27 cellular contexts compared by ENCODE assay signal in the genomic region with DNA sequence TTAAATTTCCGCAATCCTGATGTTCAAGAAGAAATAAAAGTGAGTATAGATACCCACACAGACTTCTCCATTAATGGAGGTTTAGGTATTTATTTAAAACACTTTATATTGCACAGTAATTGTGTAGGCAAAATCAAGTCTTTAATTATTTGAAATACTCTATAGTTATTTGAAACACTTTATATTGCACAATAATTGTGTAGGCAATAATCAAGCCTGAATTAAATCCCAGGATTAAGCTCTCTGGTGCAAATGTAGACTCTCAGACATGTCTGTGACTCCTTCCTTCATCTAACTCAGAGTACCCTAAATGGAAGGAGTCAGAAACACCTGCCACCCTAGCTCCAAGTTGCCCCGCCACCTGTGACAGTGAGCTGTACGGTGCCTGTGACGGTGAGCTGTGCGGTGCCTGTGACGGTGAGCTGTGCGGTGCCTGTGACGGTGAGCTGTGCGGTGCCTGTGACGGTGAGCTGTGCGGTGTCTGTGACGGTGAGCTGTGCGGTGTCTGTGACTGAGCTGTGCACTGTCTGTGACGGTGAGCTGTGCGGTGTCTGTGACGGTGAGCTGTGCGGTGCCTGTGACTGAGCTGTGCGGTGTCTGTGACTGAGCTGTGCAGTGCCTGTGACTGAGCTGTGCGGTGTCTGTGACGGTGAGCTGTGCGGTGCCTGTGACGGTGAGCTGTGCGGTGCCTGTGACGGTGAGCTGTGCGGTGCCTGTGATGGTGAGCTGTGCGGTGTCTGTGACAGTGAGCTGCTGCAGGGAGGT. TPM values are rescaled to one million over a fixed set of nuclear protein-coding genes. Genes with fewer than 3 reads are reported as not detected.
A peak's percentile ranks its signal among the peaks of the same experiment; 100 is the strongest.
DNase-seq lines count a peak whose midpoint lies in the region; ATAC-seq, FAIRE-seq and TF ChIP-seq lines count a peak whose summit lies in the region.
"Had no signal": no experiment of that assay in that cellular context is flagged by ENCODE, and none has a peak within 500 bp of the region (broad histone marks: within the 10 kb centered on the region; RNA-seq: fewer than 3 reads in every experiment).

No MANE protein-coding gene starts in this region.

- no CpG with 5 or more reads among the region's 26 CpGs for WGBS in trophoblast cell (ENCODE audit: extremely low coverage, insufficient coverage, insufficient read length)
- WGBS in heart right ventricle, 2 donors, result 95 to 96% methylated on average over 26 of the region's 26 CpGs

- H3K9ac ChIP-seq in trophoblast cell (ENCODE audit: low read length), result no peak overlapping the region
- H3K9ac ChIP-seq: SK-N-SH had no signal

- H3K4me3 Mint-ChIP-seq in naive thymus-derived CD4-positive, alpha-beta T cell, result no peak overlapping the region
- H3K4me3 Mint-ChIP-seq in natural killer cell treated with Interleukin-12 subunit alpha and Interleukin-12 subunit beta and Interleukin-15 and Interleukin-18, amount 100 ng/mL, for 72 hours, result no peak overlapping the region
- H3K4me3 Mint-ChIP-seq: CD8-positive, alpha-beta T cell had no signal

- peaks cover 0 to 14% (median 0%) of the 10 kb centered on the region in 5 donors for H3K27me3 Mint-ChIP-seq in naive thymus-derived CD4-positive, alpha-beta T cell
- peaks cover 12 to 32% of the 10 kb centered on the region in 2 donors for H3K27me3 Mint-ChIP-seq in natural killer cell treated with Interleukin-12 subunit alpha and Interleukin-12 subunit beta and Interleukin-15 and Interleukin-18, amount 100 ng/mL, for 72 hours

- DNase-seq in HTR-8/SVneo (ENCODE audit: insufficient read length, low spot score) (no peak), kidney tubule cell (ENCODE audit: low spot score) (peak; percentile 71), trophoblast cell (no peak), heart right ventricle (no peak)
- no peak for DNase-seq in naive thymus-derived CD4-positive, alpha-beta T cell
- no peak for DNase-seq in natural killer cell treated with Interleukin-12 subunit alpha and Interleukin-12 subunit beta and Interleukin-15 and Interleukin-18, amount 100 ng/mL, for 72 hours (ENCODE audit: low spot score)
- DNase-seq: Calu3; CD8-positive, alpha-beta T cell; DMS153; DND-41; HCEC 1CT; KBM-7; MV-4-11; NCI-H1105; NCI-H1436 treated with DMSO at 0.1 percent for 48 hours; NCI-H1930; NCI-H446 treated with DMSO at 0.1 percent for 48 hours; NCI-H526; SK-N-SH; SW 1271 had no signal

- no peaks in the 10 kb centered on the region for H3K9me3 ChIP-seq in trophoblast cell (ENCODE audit: insufficient read depth, low read depth, low read length)
- no peaks in the 10 kb centered on the region for H3K9me3 ChIP-seq in naive thymus-derived CD4-positive, alpha-beta T cell (ENCODE audit: control insufficient read depth in 2 of 3, low read length in 3 of 3)
- no peaks in the 10 kb centered on the region for H3K9me3 ChIP-seq in heart right ventricle
- H3K9me3 ChIP-seq: SK-N-SH had no signal

- H3K27ac Mint-ChIP-seq in naive thymus-derived CD4-positive, alpha-beta T cell, result no peak overlapping the region
- H3K27ac Mint-ChIP-seq in natural killer cell treated with Interleukin-12 subunit alpha and Interleukin-12 subunit beta and Interleukin-15 and Interleukin-18, amount 100 ng/mL, for 72 hours, result no peak overlapping the region
- H3K27ac Mint-ChIP-seq: CD8-positive, alpha-beta T cell had no signal

- no peak overlapping the region for H3K4me2 ChIP-seq in trophoblast cell (ENCODE audit: low read length)
- H3K4me2 ChIP-seq: SK-N-SH had no signal

- H2BK120ac ChIP-seq in trophoblast cell (ENCODE audit: insufficient read depth, low read length, poor library complexity), result no peak overlapping the region

- H3K4ac ChIP-seq in trophoblast cell (ENCODE audit: low read depth, low read length), result no peak overlapping the region

- TF ChIP-seq CTCF in VCaP (conservative IDR thresholded peaks at IDR 0.05) (no peak), heart right ventricle (IDR thresholded peaks at IDR 0.05) (no peak)

- peaks cover 0 to 17% (median 3%) of the 10 kb centered on the region in 5 donors for H3K36me3 Mint-ChIP-seq in naive thymus-derived CD4-positive, alpha-beta T cell
- no peaks in the 10 kb centered on the region for H3K36me3 Mint-ChIP-seq in natural killer cell treated with Interleukin-12 subunit alpha and Interleukin-12 subunit beta and Interleukin-15 and Interleukin-18, amount 100 ng/mL, for 72 hours
- H3K36me3 Mint-ChIP-seq: CD8-positive, alpha-beta T cell had no signal

- no peak for ATAC-seq in naive thymus-derived CD4-positive, alpha-beta T cell
- no peak for ATAC-seq in heart right ventricle
- no peak for ATAC-seq in natural killer cell treated with Interleukin-12 subunit alpha and Interleukin-12 subunit beta and Interleukin-15 and Interleukin-18, amount 100 ng/mL, for 72 hours
- ATAC-seq: CD8-positive, alpha-beta T cell had no signal

- peak; percentile 63 for FAIRE-seq in HTR-8/SVneo (lab: Jason Lieb, UNC)
- FAIRE-seq: GM12892, H1 had no signal

- H4K12ac ChIP-seq in trophoblast cell (ENCODE audit: low read depth, low read length), result no peak overlapping the region

- intact Hi-C loops in naive thymus-derived CD4-positive, alpha-beta T cell (cut with micrococcal nuclease), result no loop called here
- intact Hi-C loops in heart right ventricle (cut with DNase I), result no loop called here

- H3K36me3 ChIP-seq in trophoblast cell (ENCODE audit: control insufficient read depth in 1 of 2, insufficient read depth in 2 of 2, low read length in 2 of 2), result no peaks in the 10 kb centered on the region
- H3K36me3 ChIP-seq in naive thymus-derived CD4-positive, alpha-beta T cell (ENCODE audit: control insufficient read depth in 2 of 3, insufficient read depth in 3 of 3, low read length in 3 of 3), result no peaks in the 10 kb centered on the region
- H3K36me3 ChIP-seq in heart right ventricle, result no peaks in the 10 kb centered on the region

- no peak overlapping the region for H3K14ac ChIP-seq in trophoblast cell (ENCODE audit: low read length)

- no peak overlapping the region for H3K18ac ChIP-seq in trophoblast cell (ENCODE audit: low read length)

- H3K4me1 ChIP-seq in trophoblast cell (ENCODE audit: control insufficient read depth in 1 of 2, insufficient read depth in 2 of 2, low read length in 2 of 2) (no peaks in the 10 kb centered on the region), heart right ventricle (peaks cover 0 to 2% (median 0%) of the 10 kb centered on the region in 9 donors)
- H3K4me1 ChIP-seq in naive thymus-derived CD4-positive, alpha-beta T cell (ENCODE audit: control insufficient read depth in 2 of 2, insufficient read depth in 2 of 2, low read length in 2 of 2), result no peaks in the 10 kb centered on the region

- no peaks in the 10 kb centered on the region for H3K27me3 ChIP-seq in trophoblast cell (ENCODE audit: insufficient read depth, low read length)
- no peaks in the 10 kb centered on the region for H3K27me3 ChIP-seq in naive thymus-derived CD4-positive, alpha-beta T cell (ENCODE audit: control insufficient read depth in 2 of 2, insufficient read depth in 2 of 2, low read length in 2 of 2)
- H3K27me3 ChIP-seq in heart right ventricle, result no peaks in the 10 kb centered on the region

- H2BK5ac ChIP-seq in trophoblast cell (ENCODE audit: low read depth, low read length, poor library complexity), result no peak overlapping the region

- no peak overlapping the region for H2BK12ac ChIP-seq in trophoblast cell (ENCODE audit: low read length)

- CTCF ChIA-PET in naive thymus-derived CD4-positive, alpha-beta T cell (lab: Charles Lee), result interaction anchor here (0.5 kb wide), 1 partner anchor 221 kb away, joined by 5 read pairs; no protein-coding TSS in a partner anchor

- H3K79me2 ChIP-seq in trophoblast cell (ENCODE audit: control insufficient read depth, insufficient read depth, low read length, poor library complexity), result no peaks in the 10 kb centered on the region

- H3K79me1 ChIP-seq in trophoblast cell (ENCODE audit: low read length), result no peaks in the 10 kb centered on the region

- no peak overlapping the region for H4K91ac ChIP-seq in trophoblast cell (ENCODE audit: low read depth, low read length)

- no peaks in the 10 kb centered on the region for H3K4me1 Mint-ChIP-seq in naive thymus-derived CD4-positive, alpha-beta T cell
- no peaks in the 10 kb centered on the region for H3K4me1 Mint-ChIP-seq in natural killer cell treated with Interleukin-12 subunit alpha and Interleukin-12 subunit beta and Interleukin-15 and Interleukin-18, amount 100 ng/mL, for 72 hours (ENCODE audit: low read depth in 2 of 2)

- peak overlapping the region; percentile 95 for H3K27ac ChIP-seq in VCaP
- no peak overlapping the region for H3K27ac ChIP-seq in trophoblast cell (ENCODE audit: low read depth, low read length)
- H3K27ac ChIP-seq in naive thymus-derived CD4-positive, alpha-beta T cell (ENCODE audit: low read depth, low read length), result no peak overlapping the region
- H3K27ac ChIP-seq in heart right ventricle, result no peak overlapping the region
- H3K27ac ChIP-seq: C4-2B had no signal

- POLR2A ChIA-PET in naive thymus-derived CD4-positive, alpha-beta T cell (lab: Charles Lee), result no interaction called here

- no peak overlapping the region for H3K23ac ChIP-seq in trophoblast cell (ENCODE audit: low read length)

- no peaks in the 10 kb centered on the region for H3K9me3 Mint-ChIP-seq in naive thymus-derived CD4-positive, alpha-beta T cell
- H3K9me3 Mint-ChIP-seq in natural killer cell treated with Interleukin-12 subunit alpha and Interleukin-12 subunit beta and Interleukin-15 and Interleukin-18, amount 100 ng/mL, for 72 hours, result no peaks in the 10 kb centered on the region
- H3K9me3 Mint-ChIP-seq: CD8-positive, alpha-beta T cell had no signal

- no peak overlapping the region for H2AFZ ChIP-seq in trophoblast cell (ENCODE audit: insufficient read depth, low read length, poor library complexity)

- H4K8ac ChIP-seq in trophoblast cell (ENCODE audit: low read depth, low read length), result no peak overlapping the region

- no peak overlapping the region for H2AK5ac ChIP-seq in trophoblast cell (ENCODE audit: low read length)

- peak overlapping the region; percentile 56 for H3K4me3 ChIP-seq in trophoblast cell (ENCODE audit: low read depth, low read length)
- no peak overlapping the region for H3K4me3 ChIP-seq in naive thymus-derived CD4-positive, alpha-beta T cell (ENCODE audit: low read length)
- no peak overlapping the region for H3K4me3 ChIP-seq in heart right ventricle

RNA-seq across cellular contexts. Expression of a gene that starts 11.0 kb away (rescaled TPM):
- 0.25 and 0.30 TPM in 2 replicates for polyA plus RNA-seq in trophoblast cell (2013)
- 1 to 10 TPM in 2 of 5 experiments, under 1 TPM in 2, not detected in 1; 0.32 to 1.2 (median 0.78) TPM for total RNA-seq in naive thymus-derived CD4-positive, alpha-beta T cell
- under 1 TPM; 0.28 to 0.95 TPM for polyA plus RNA-seq in naive thymus-derived CD4-positive, alpha-beta T cell
- total RNA-seq in heart right ventricle, result under 1 TPM in 1 of 10 donors, not detected in 9; 0.28 TPM
- polyA plus RNA-seq in heart right ventricle, result under 1 TPM; 0.15 to 0.16 TPM
- under 1 TPM in 1 of 2 donors, not detected in 1; 0.59 TPM for total RNA-seq in natural killer cell treated with Interleukin-12 subunit alpha and Interleukin-12 subunit beta and Interleukin-15 and Interleukin-18, amount 100 ng/mL, for 72 hours
- total RNA-seq: A673, H1, LHCN-M2, MCF 10A had no signal
- polyA plus RNA-seq: H1 had no signal
